In the genomic region with DNA sequence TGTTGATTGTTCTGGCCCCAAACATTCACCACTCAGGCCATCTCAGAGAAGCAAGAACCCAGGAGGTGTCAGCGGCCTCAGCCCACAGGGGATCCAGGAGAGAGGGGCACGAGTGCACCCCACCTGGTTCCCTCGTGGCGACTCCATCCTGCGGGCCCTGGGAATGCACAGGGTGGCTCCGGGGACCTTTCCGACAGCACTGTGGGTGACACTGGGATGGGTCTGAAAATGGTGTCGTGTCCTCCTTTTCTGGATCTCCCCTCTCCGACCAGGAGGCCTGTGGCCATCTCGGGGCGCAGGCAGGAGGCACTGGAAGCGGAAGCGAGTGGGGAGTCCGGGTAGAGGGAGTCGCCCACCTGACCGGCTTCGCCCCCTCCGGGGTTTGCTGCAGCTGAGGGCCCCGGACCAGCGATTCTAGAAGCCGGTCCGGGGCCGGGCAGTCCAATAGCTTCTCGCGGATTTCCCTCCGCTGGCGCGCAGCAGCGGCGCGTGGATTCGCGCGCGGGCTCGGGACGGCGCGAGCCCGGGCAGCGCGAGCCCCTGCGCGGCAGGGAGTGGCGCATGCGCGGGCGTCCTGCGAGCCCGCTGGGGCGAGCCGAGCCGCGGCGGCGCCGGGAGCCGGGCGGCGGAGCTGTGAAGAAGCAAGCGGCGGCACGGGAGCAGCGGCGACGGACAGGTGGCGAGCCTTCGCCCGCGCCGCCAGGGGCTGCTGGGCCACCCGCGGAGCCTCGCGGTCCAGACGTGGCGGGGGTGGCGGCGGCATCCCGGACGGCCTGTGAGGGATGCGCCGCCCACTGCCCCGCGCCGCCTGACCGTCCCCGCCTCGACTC, we compare ENCODE assay signal across 7 cellular contexts. TPM values are rescaled to one million over a fixed set of nuclear protein-coding genes. Genes with fewer than 3 reads are reported as not detected.
DNase-seq lines count a peak whose midpoint lies in the region; ATAC-seq and TF ChIP-seq lines count a peak whose summit lies in the region.

A gene with protein sequence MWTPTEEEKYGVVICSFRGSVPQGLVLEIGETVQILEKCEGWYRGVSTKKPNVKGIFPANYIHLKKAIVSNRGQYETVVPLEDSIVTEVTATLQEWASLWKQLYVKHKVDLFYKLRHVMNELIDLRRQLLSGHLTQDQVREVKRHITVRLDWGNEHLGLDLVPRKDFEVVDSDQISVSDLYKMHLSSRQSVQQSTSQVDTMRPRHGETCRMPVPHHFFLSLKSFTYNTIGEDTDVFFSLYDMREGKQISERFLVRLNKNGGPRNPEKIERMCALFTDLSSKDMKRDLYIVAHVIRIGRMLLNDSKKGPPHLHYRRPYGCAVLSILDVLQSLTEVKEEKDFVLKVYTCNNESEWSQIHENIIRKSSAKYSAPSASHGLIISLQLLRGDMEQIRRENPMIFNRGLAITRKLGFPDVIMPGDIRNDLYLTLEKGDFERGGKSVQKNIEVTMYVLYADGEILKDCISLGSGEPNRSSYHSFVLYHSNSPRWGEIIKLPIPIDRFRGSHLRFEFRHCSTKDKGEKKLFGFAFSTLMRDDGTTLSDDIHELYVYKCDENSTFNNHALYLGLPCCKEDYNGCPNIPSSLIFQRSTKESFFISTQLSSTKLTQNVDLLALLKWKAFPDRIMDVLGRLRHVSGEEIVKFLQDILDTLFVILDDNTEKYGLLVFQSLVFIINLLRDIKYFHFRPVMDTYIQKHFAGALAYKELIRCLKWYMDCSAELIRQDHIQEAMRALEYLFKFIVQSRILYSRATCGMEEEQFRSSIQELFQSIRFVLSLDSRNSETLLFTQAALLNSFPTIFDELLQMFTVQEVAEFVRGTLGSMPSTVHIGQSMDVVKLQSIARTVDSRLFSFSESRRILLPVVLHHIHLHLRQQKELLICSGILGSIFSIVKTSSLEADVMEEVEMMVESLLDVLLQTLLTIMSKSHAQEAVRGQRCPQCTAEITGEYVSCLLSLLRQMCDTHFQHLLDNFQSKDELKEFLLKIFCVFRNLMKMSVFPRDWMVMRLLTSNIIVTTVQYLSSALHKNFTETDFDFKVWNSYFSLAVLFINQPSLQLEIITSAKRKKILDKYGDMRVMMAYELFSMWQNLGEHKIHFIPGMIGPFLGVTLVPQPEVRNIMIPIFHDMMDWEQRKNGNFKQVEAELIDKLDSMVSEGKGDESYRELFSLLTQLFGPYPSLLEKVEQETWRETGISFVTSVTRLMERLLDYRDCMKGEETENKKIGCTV (N-terminal part only) (plus strand): TSS at position 579 of the 830 bp plus-strand sequence. CDS start 337 bp downstream, outside the sequence.

- peak; percentile 86 for ATAC-seq in GM18498 (IDR thresholded peaks at IDR 0.05; ENCODE audit: unreplicated experiment)
- ATAC-seq in activated CD4-positive, alpha-beta T cell treated with anti-CD3 and anti-CD28 coated beads for 36 hours: peak; percentile 91
- no peak for ATAC-seq in HG03469 (IDR thresholded peaks at IDR 0.05; ENCODE audit: unreplicated experiment)

- POLR2A ChIA-PET in activated CD4-positive, alpha-beta T cell treated with anti-CD3 and anti-CD28 coated beads for 36 hours (lab: Charles Lee): no interaction called here

- peak within 1 kb of the TSS; percentile 55 for H3K27ac Mint-ChIP-seq in activated CD4-positive, alpha-beta T cell treated with anti-CD3 and anti-CD28 coated beads for 36 hours
- H3K27ac Mint-ChIP-seq in chondrocyte (ENCODE audit: unreplicated experiment): no peak within 1 kb of the TSS

- DNase-seq in Jurkat, Clone E6-1 (ENCODE audit: low read depth, low spot score): peak; percentile 33
- DNase-seq in activated CD4-positive, alpha-beta T cell treated with anti-CD3 and anti-CD28 coated beads for 36 hours: peak; percentile 79
- DNase-seq in chondrocyte (ENCODE audit: low spot score) (no peak), left kidney (ENCODE audit: low read depth, low spot score) (peak; percentile 86)
- DNase-seq in stimulated activated CD4-positive, alpha-beta T cell treated with anti-CD3 and anti-CD28 coated beads, Interleukin-4, amount 100 ng/mL, for 1 hour: peak; percentile 66

- no peaks in the 10 kb centered on the region for H3K36me3 Mint-ChIP-seq in activated CD4-positive, alpha-beta T cell treated with anti-CD3 and anti-CD28 coated beads for 36 hours (ENCODE audit: low read depth)
- peaks cover 2% of the 10 kb centered on the region for H3K36me3 Mint-ChIP-seq in chondrocyte (ENCODE audit: low read depth)

- H3K4me3 ChIP-seq in Jurkat, Clone E6-1 (ENCODE audit: low read length): peak within 1 kb of the TSS; percentile 43

- TF ChIP-seq CTCF in chondrocyte (IDR thresholded peaks at IDR 0.05): no peak

- H3K4me1 Mint-ChIP-seq in activated CD4-positive, alpha-beta T cell treated with anti-CD3 and anti-CD28 coated beads for 36 hours: peaks cover 10% of the 10 kb centered on the region
- peaks cover 6% of the 10 kb centered on the region for H3K4me1 Mint-ChIP-seq in chondrocyte (ENCODE audit: low read depth)

- no peaks in the 10 kb centered on the region for H3K9me3 Mint-ChIP-seq in activated CD4-positive, alpha-beta T cell treated with anti-CD3 and anti-CD28 coated beads for 36 hours (ENCODE audit: low read depth)
- no peaks in the 10 kb centered on the region for H3K9me3 Mint-ChIP-seq in chondrocyte (ENCODE audit: low read depth)

- peaks cover 36% of the 10 kb centered on the region for H3K27me3 Mint-ChIP-seq in activated CD4-positive, alpha-beta T cell treated with anti-CD3 and anti-CD28 coated beads for 36 hours
- H3K27me3 Mint-ChIP-seq in chondrocyte (ENCODE audit: low read depth): peaks cover 65% of the 10 kb centered on the region

- CTCF ChIA-PET in activated CD4-positive, alpha-beta T cell treated with anti-CD3 and anti-CD28 coated beads for 36 hours (lab: Charles Lee): interaction anchor here (0.5 to 3.4 kb wide), 7 partner anchors 21 to 697 kb away, joined by 3 to 24 read pairs (median 4); a partner anchor contains a TSS

- intact Hi-C loops in activated CD4-positive, alpha-beta T cell treated with anti-CD3 and anti-CD28 coated beads for 36 hours (cut with DNase I, micrococcal nuclease): loop anchor here (1.0 to 10.0 kb wide), 4 partner anchors 58 to 710 kb away; a partner anchor contains a TSS

- H3K4me3 Mint-ChIP-seq in activated CD4-positive, alpha-beta T cell treated with anti-CD3 and anti-CD28 coated beads for 36 hours: peak within 1 kb of the TSS; percentile 69
- peak within 1 kb of the TSS; percentile 49 for H3K4me3 Mint-ChIP-seq in chondrocyte (ENCODE audit: unreplicated experiment)

RNA-seq across cellular contexts. Expression of the gene that starts here (rescaled TPM):
- 1.0 TPM for polyA plus RNA-seq in Jurkat, Clone E6-1 (2012; ENCODE audit: insufficient read depth, insufficient read length)
- total RNA-seq in activated CD4-positive, alpha-beta T cell treated with anti-CD3 and anti-CD28 coated beads for 36 hours: 1 to 10 TPM; 2.5 to 2.6 TPM
- 0.15 to 0.25 TPM (median 0.17 TPM) in 3 replicates for total RNA-seq in chondrocyte
